ENCODE assay signal across 32 cellular contexts in genomic region chr7:4186513-4186780, GRCh38.
"Had no signal": no experiment of that assay in that cellular context is flagged by ENCODE, and none has a peak within 500 bp of the region (broad histone marks: within the 10 kb centered on the region; RNA-seq: fewer than 3 reads in every experiment).

No MANE protein-coding gene starts in this region.

- H3K4me3 ChIP-seq: esophagus muscularis mucosa, gastrocnemius medialis had no signal

- H3K4me3 Mint-ChIP-seq: activated B cell treated with CpG ODN at 0.5 μM for 24 hours; activated CD8-positive, alpha-beta T cell treated with anti-CD3 and anti-CD28 coated beads for 36 hours; activated naive CD8-positive, alpha-beta T cell; activated T-cell treated with anti-CD3 and anti-CD28 coated beads, Interleukin-2, amount 50 U/mL, for 4 hours; activated T-helper 17 cell treated with anti-CD3 and anti-CD28 coated beads, Interleukin-2, amount 50 U/mL, for 72 hours; effector memory CD8-positive, alpha-beta T cell; T-helper 17 cell; T-helper 2 cell treated with Interferon-gamma antibody and Interleukin-4, amounts not matched to agents 5 μg/mL and 100 μg/mL, for 36 hours had no signal

- ATAC-seq: activated CD4-positive, CD25-positive, alpha-beta regulatory T cell treated with anti-CD3 and anti-CD28 coated beads, Interleukin-2, amount 50 U/mL, for 24 hours; activated CD8-positive, alpha-beta T cell treated with anti-CD3 and anti-CD28 coated beads for 36 hours; activated T-cell treated with anti-CD3 and anti-CD28 coated beads, Interleukin-2, amount 50 U/mL, for 4 hours; activated T-helper 17 cell treated with anti-CD3 and anti-CD28 coated beads, Interleukin-2, amount 50 U/mL, for 72 hours; effector memory CD8-positive, alpha-beta T cell; foreskin keratinocyte; gastrocnemius medialis; T-helper 17 cell had no signal

- H3K4me1 Mint-ChIP-seq: activated B cell treated with CpG ODN at 0.5 μM for 24 hours; activated T-helper 17 cell treated with anti-CD3 and anti-CD28 coated beads, Interleukin-2, amount 50 U/mL, for 72 hours; T-helper 17 cell had no signal

- H3K27me3 Mint-ChIP-seq: activated B cell treated with CpG ODN at 0.5 μM for 24 hours; activated CD8-positive, alpha-beta T cell treated with anti-CD3 and anti-CD28 coated beads for 36 hours; activated naive CD8-positive, alpha-beta T cell; activated T-helper 17 cell treated with anti-CD3 and anti-CD28 coated beads, Interleukin-2, amount 50 U/mL, for 72 hours; effector memory CD8-positive, alpha-beta T cell had no signal

- H3K27me3 ChIP-seq: brain microvascular endothelial cell, esophagus muscularis mucosa, foreskin keratinocyte, gastrocnemius medialis had no signal

- DNase-seq: activated B cell treated with CpG ODN at 0.5 μM for 24 hours; activated CD4-positive, alpha-beta T cell treated with anti-CD3 and anti-CD28 coated beads for 48 hours; activated CD4-positive, alpha-beta T cell treated with anti-CD3 and anti-CD28 coated beads, Interleukin-2, amount 50 U/mL, for 1 hour; activated CD4-positive, alpha-beta T cell treated with anti-CD3 and anti-CD28 coated beads, Interleukin-2, amount 50 U/mL, for 48 hours; activated CD8-positive, alpha-beta memory T cell treated with anti-CD3 and anti-CD28 coated beads for 24 hours; activated CD8-positive, alpha-beta T cell treated with anti-CD3 and anti-CD28 coated beads for 36 hours; activated effector memory CD4-positive, alpha-beta T cell treated with Interleukin-2 at 50 U/mL for 16 hours; activated gamma-delta T cell treated with Interleukin-2 at 50 U/mL for 16 hours; activated naive CD4-positive, alpha-beta T cell treated with anti-CD3 and anti-CD28 coated beads, Interleukin-2, amount 50 U/mL, for 16 hours; activated naive CD4-positive, alpha-beta T cell treated with Interleukin-2 at 50 U/mL for 16 hours; activated T-cell treated with anti-CD3 and anti-CD28 coated beads, Interleukin-2, amount 50 U/mL, for 4 hours; amniotic stem cell; anterior cingulate cortex; brain microvascular endothelial cell; caudate nucleus; cortex of kidney; dermis blood vessel endothelial cell; effector CD4-positive, alpha-beta T cell; effector memory CD8-positive, alpha-beta T cell; erythroblast; foreskin keratinocyte; gastrocnemius medialis; glutamatergic neuron; T-helper 1 cell; T-helper 17 cell; T1000; WERI-Rb-1 had no signal

- H3K9me3 ChIP-seq: esophagus muscularis mucosa, gastrocnemius medialis had no signal

- H3K27ac Mint-ChIP-seq: activated B cell treated with CpG ODN at 0.5 μM for 24 hours; activated CD8-positive, alpha-beta T cell treated with anti-CD3 and anti-CD28 coated beads for 36 hours; activated naive CD8-positive, alpha-beta T cell; activated T-helper 17 cell treated with anti-CD3 and anti-CD28 coated beads, Interleukin-2, amount 50 U/mL, for 72 hours; effector memory CD8-positive, alpha-beta T cell; T-helper 17 cell; T-helper 2 cell treated with Interferon-gamma antibody and Interleukin-4, amounts not matched to agents 5 μg/mL and 100 μg/mL, for 36 hours had no signal

- H3K36me3 ChIP-seq: brain microvascular endothelial cell, gastrocnemius medialis, WERI-Rb-1 had no signal

- H3K9me3 Mint-ChIP-seq: activated B cell treated with CpG ODN at 0.5 μM for 24 hours; activated CD8-positive, alpha-beta T cell treated with anti-CD3 and anti-CD28 coated beads for 36 hours; activated T-cell treated with anti-CD3 and anti-CD28 coated beads, Interleukin-2, amount 50 U/mL, for 4 hours; activated T-helper 17 cell treated with anti-CD3 and anti-CD28 coated beads, Interleukin-2, amount 50 U/mL, for 72 hours; T-helper 2 cell treated with Interferon-gamma antibody and Interleukin-4, amounts not matched to agents 5 μg/mL and 100 μg/mL, for 36 hours had no signal

- H3K36me3 Mint-ChIP-seq: activated naive CD8-positive, alpha-beta T cell had no signal

- H3K27ac ChIP-seq: brain microvascular endothelial cell, esophagus muscularis mucosa, foreskin keratinocyte, gastrocnemius medialis, WERI-Rb-1 had no signal
